ENCODE assay signal across 31 cellular contexts in genomic region chr2:181679544-181679979, GRCh38. TPM values are rescaled to one million over a fixed set of nuclear protein-coding genes. Genes with fewer than 3 reads are reported as not detected.
DNase-seq lines count a peak whose midpoint lies in the region; ATAC-seq lines count a peak whose summit lies in the region.
"Had no signal": no experiment of that assay in that cellular context is flagged by ENCODE, and none has a peak within 500 bp of the region (broad histone marks: within the 10 kb centered on the region; RNA-seq: fewer than 3 reads in every experiment).

No MANE protein-coding gene starts in this region.

- H3K4me1 Mint-ChIP-seq in activated naive CD8-positive, alpha-beta T cell treated with anti-CD3 and anti-CD28 coated beads for 36 hours: peaks cover 44% of the 10 kb centered on the region
- H3K4me1 Mint-ChIP-seq in activated naive CD8-positive, alpha-beta T cell treated with anti-CD3 and anti-CD28 coated beads, Interleukin-2, amount 50 U/mL, for 24 hours: peaks cover 38% of the 10 kb centered on the region

- peaks cover 100% of the 10 kb centered on the region for H3K27me3 ChIP-seq in iPS-18a (ENCODE audit: control insufficient read depth, insufficient read depth, low read length)

- H3K4me3 Mint-ChIP-seq in activated naive CD8-positive, alpha-beta T cell treated with anti-CD3 and anti-CD28 coated beads for 36 hours: peak overlapping the region; percentile 16
- H3K4me3 Mint-ChIP-seq in activated naive CD8-positive, alpha-beta T cell treated with anti-CD3 and anti-CD28 coated beads, Interleukin-2, amount 50 U/mL, for 24 hours: no peak overlapping the region
- H3K4me3 Mint-ChIP-seq: activated naive CD4-positive, alpha-beta T cell treated with anti-CD3 and anti-CD28 coated beads, Interleukin-2, amount 50 U/mL, for 24 hours had no signal

- no peak for ATAC-seq in activated naive CD8-positive, alpha-beta T cell treated with anti-CD3 and anti-CD28 coated beads, Interleukin-2, amount 50 U/mL, for 24 hours
- ATAC-seq: psoas muscle had no signal

- no peak overlapping the region for H3K27ac ChIP-seq in iPS-18a (ENCODE audit: low read length)
- H3K27ac ChIP-seq: ascending aorta, epithelial cell of prostate, GM23248, hepatocyte, psoas muscle, SJSA1, thoracic aorta had no signal

- H3K4me3 ChIP-seq in iPS-18a (ENCODE audit: low read length): peak overlapping the region; percentile 1
- H3K4me3 ChIP-seq: GM23248, hepatocyte, psoas muscle, SJSA1 had no signal

- H3K27ac Mint-ChIP-seq in activated naive CD8-positive, alpha-beta T cell treated with anti-CD3 and anti-CD28 coated beads for 36 hours: no peak overlapping the region
- no peak overlapping the region for H3K27ac Mint-ChIP-seq in activated naive CD8-positive, alpha-beta T cell treated with anti-CD3 and anti-CD28 coated beads, Interleukin-2, amount 50 U/mL, for 24 hours
- H3K27ac Mint-ChIP-seq: activated naive CD4-positive, alpha-beta T cell treated with anti-CD3 and anti-CD28 coated beads, Interleukin-2, amount 50 U/mL, for 24 hours; activated T-cell treated with anti-CD3 and anti-CD28 coated beads, Interleukin-2, amount 50 U/mL, for 72 hours; stimulated activated effector memory CD8-positive, alpha-beta T cell treated with anti-CD3 and anti-CD28 coated beads, Interleukin-12 subunit alpha, Interleukin-12 subunit beta, amount 100 ng/mL, for 72 hours had no signal

- H3K36me3 ChIP-seq in iPS-18a (ENCODE audit: control insufficient read depth, low read depth, low read length): no peaks in the 10 kb centered on the region
- H3K36me3 ChIP-seq: ascending aorta, SJSA1, thoracic aorta had no signal

- peaks cover 90% of the 10 kb centered on the region for H3K27me3 Mint-ChIP-seq in activated naive CD8-positive, alpha-beta T cell treated with anti-CD3 and anti-CD28 coated beads for 36 hours
- H3K27me3 Mint-ChIP-seq in activated naive CD8-positive, alpha-beta T cell treated with anti-CD3 and anti-CD28 coated beads, Interleukin-2, amount 50 U/mL, for 24 hours: peaks cover 83% of the 10 kb centered on the region

- peaks cover 4% of the 10 kb centered on the region for H3K36me3 Mint-ChIP-seq in activated naive CD8-positive, alpha-beta T cell treated with anti-CD3 and anti-CD28 coated beads for 36 hours
- H3K36me3 Mint-ChIP-seq in activated naive CD8-positive, alpha-beta T cell treated with anti-CD3 and anti-CD28 coated beads, Interleukin-2, amount 50 U/mL, for 24 hours (ENCODE audit: low read depth): peaks cover 5% of the 10 kb centered on the region

- peaks cover under 1% of the 10 kb centered on the region for H3K9me3 ChIP-seq in iPS-18a (ENCODE audit: control insufficient read depth, low read depth, low read length)
- H3K9me3 ChIP-seq: ascending aorta, psoas muscle, thoracic aorta had no signal

- H3K9ac ChIP-seq in iPS-18a (ENCODE audit: low read length): no peak overlapping the region
- H3K9ac ChIP-seq: GM23248 had no signal

- peaks cover 34% of the 10 kb centered on the region for H3K4me1 ChIP-seq in iPS-18a (ENCODE audit: control insufficient read depth, low read depth, low read length)
- H3K4me1 ChIP-seq: psoas muscle had no signal

- DNase-seq in DMS153 treated with DMSO at 0.1 percent for 48 hours (lab: John Stamatoyannopoulos, UW; ENCODE audit: unreplicated experiment) (peak; percentile 36), DMS153 (lab: John Stamatoyannopoulos, UW) (no peak), NCI-H446 treated with DMSO at 0.1 percent for 48 hours (lab: John Stamatoyannopoulos, UW) (no peak), SW 1271 (lab: John Stamatoyannopoulos, UW) (no peak)
- DNase-seq in activated naive CD8-positive, alpha-beta T cell treated with anti-CD3 and anti-CD28 coated beads for 36 hours: no peak
- no peak for DNase-seq in activated naive CD8-positive, alpha-beta T cell treated with anti-CD3 and anti-CD28 coated beads, Interleukin-2, amount 50 U/mL, for 24 hours
- no peak for DNase-seq in stimulated activated CD4-positive, alpha-beta T cell treated with anti-CD3 and anti-CD28 coated beads, Interleukin-2, amount 100 ng/mL, for 48 hours
- DNase-seq: 8988T; activated T-cell treated with anti-CD3 and anti-CD28 coated beads, Interleukin-2, amount 50 U/mL, for 72 hours; AML-193; CD8-positive, alpha-beta memory T cell; central memory CD4-positive, alpha-beta T cell; EL; GM23248; islet precursor cell; NCI-H1092 treated with DMSO at 0.1 percent for 48 hours; NCI-H2029 treated with DMSO at 0.1 percent for 48 hours; psoas muscle; T1000 had no signal

- H3K9me3 Mint-ChIP-seq in activated naive CD8-positive, alpha-beta T cell treated with anti-CD3 and anti-CD28 coated beads for 36 hours: peaks cover 7% of the 10 kb centered on the region
- peaks cover 6% of the 10 kb centered on the region for H3K9me3 Mint-ChIP-seq in activated naive CD8-positive, alpha-beta T cell treated with anti-CD3 and anti-CD28 coated beads, Interleukin-2, amount 50 U/mL, for 24 hours

RNA-seq across cellular contexts. Expression of gene NEUROD1, which starts 0.8 kb away (rescaled TPM):
- total RNA-seq in activated naive CD8-positive, alpha-beta T cell treated with anti-CD3 and anti-CD28 coated beads for 36 hours: under 1 TPM in 1 of 2 experiments, not detected in 1; 0.08 TPM
- total RNA-seq: activated CD8-positive, alpha-beta memory T cell treated with anti-CD3 and anti-CD28 coated beads for 36 hours; activated T-cell treated with anti-CD3 and anti-CD28 coated beads, Interleukin-2, amount 50 U/mL, for 72 hours; ascending aorta; CD8-positive, alpha-beta memory T cell; dermis microvascular lymphatic vessel endothelial cell; GM23248; liver; mononuclear cell; psoas muscle; SJSA1; thoracic aorta had no signal

RNA-seq across cellular contexts. Expression of gene CERKL, which starts 22.7 kb away (rescaled TPM):
- total RNA-seq in activated naive CD8-positive, alpha-beta T cell treated with anti-CD3 and anti-CD28 coated beads for 36 hours: under 1 TPM; 0.06 TPM
- total RNA-seq: activated CD8-positive, alpha-beta memory T cell treated with anti-CD3 and anti-CD28 coated beads for 36 hours; ascending aorta; CD8-positive, alpha-beta memory T cell; dermis microvascular lymphatic vessel endothelial cell; GM23248; psoas muscle; thoracic aorta had no signal
